11 cellular contexts compared by ENCODE assay signal in the genomic region with DNA sequence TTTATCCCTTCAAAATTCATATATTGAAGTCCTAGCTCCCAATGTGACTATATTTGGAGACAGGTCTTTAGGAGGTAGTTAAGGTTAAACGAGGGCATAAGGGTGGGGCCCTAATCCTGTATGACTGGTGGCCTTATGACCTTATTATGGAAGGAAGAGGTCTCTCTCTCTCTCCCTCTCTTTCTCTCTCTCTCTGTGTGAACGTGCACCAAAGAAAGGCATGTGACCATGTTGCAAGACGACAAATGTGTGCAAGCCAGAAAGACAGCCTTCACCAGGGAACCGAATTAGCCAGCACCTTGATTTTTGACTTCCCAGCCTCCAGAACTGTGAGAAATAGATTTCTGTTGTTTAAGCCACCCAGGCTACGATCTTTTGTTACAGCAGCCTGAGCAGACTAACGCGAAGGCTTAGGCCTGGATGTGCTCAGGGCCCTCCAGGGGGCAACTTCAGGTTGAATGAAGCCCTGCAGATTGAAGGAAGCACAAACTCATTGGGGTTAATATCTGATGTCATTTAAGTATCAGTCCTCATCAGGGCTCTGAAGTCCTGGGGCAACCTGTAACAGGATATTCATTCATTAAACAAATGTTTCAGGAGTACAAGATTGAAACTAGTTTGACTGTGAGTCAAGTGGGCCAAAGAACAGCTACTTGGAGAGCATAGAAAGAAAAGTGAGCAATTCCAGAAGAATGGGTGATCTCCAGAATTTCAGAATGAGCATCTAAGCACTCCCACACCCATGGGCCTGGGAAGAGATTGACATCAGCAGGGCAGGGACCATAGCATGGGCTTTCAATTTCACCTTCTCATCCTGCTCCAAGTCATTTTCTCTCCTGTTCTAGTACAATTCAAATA.
DNase-seq lines count a peak whose midpoint lies in the region; ATAC-seq and TF ChIP-seq lines count a peak whose summit lies in the region.
"Had no signal": no experiment of that assay in that cellular context is flagged by ENCODE, and none has a peak within 500 bp of the region (broad histone marks: within the 10 kb centered on the region; RNA-seq: fewer than 3 reads in every experiment).

No MANE protein-coding gene starts in this region.

- H3K4me1 ChIP-seq in Caco-2 (peaks cover 22% of the 10 kb centered on the region), HAP-1 (no peaks in the 10 kb centered on the region; the same call in 1 of the 2 replicates)

- H3K27ac Mint-ChIP-seq in Caco-2 (ENCODE audit: unreplicated experiment) (peak overlapping the region; percentile 58), immature natural killer cell (peak overlapping the region; percentile 67 to 98 (median 93))
- H3K27ac Mint-ChIP-seq in activated naive CD4-positive, alpha-beta T cell treated with anti-CD3 and anti-CD28 coated beads, Interleukin-2, amount 50 U/mL, for 24 hours, result peak overlapping the region; percentile 44

- no peak overlapping the region for H3K27ac ChIP-seq in RWPE1
- H3K27ac ChIP-seq: left ventricle myocardium inferior had no signal

- no peaks in the 10 kb centered on the region for H3K36me3 ChIP-seq in Caco-2 (ENCODE audit: control insufficient read depth, insufficient read depth, low read length)
- no peaks in the 10 kb centered on the region for H3K36me3 ChIP-seq in HAP-1 (replicated peaks)
- H3K36me3 ChIP-seq: left ventricle myocardium inferior had no signal

- H3K4me3 Mint-ChIP-seq in Caco-2 (ENCODE audit: unreplicated experiment), result no peak overlapping the region
- peak overlapping the region; percentile 6 for H3K4me3 Mint-ChIP-seq in activated naive CD4-positive, alpha-beta T cell treated with anti-CD3 and anti-CD28 coated beads, Interleukin-2, amount 50 U/mL, for 24 hours
- H3K4me3 Mint-ChIP-seq in immature natural killer cell, result peak overlapping the region in 1 of 5 donors; percentile 28

- H3K36me3 Mint-ChIP-seq in Caco-2 (ENCODE audit: insufficient read depth, unreplicated experiment) (peaks cover 15% of the 10 kb centered on the region), immature natural killer cell (peaks cover 0 to 5% (median 3%) of the 10 kb centered on the region in 3 donors)
- H3K36me3 Mint-ChIP-seq in activated naive CD4-positive, alpha-beta T cell treated with anti-CD3 and anti-CD28 coated beads, Interleukin-2, amount 50 U/mL, for 24 hours, result no peaks in the 10 kb centered on the region

- H3K4me1 Mint-ChIP-seq in Caco-2 (ENCODE audit: low read depth, unreplicated experiment), result peaks cover 28% of the 10 kb centered on the region
- H3K4me1 Mint-ChIP-seq in activated naive CD4-positive, alpha-beta T cell treated with anti-CD3 and anti-CD28 coated beads, Interleukin-2, amount 50 U/mL, for 24 hours, result peaks cover 62% of the 10 kb centered on the region
- peaks cover 69% of the 10 kb centered on the region in 2 donors for H3K4me1 Mint-ChIP-seq in immature natural killer cell

- H3K9me3 ChIP-seq in Caco-2, result peaks cover 2% of the 10 kb centered on the region; the same call in 1 of the 2 replicates
- no peaks in the 10 kb centered on the region for H3K9me3 ChIP-seq in HAP-1
- H3K9me3 ChIP-seq: left ventricle myocardium inferior had no signal

- no peak overlapping the region for H3K4me3 ChIP-seq in Caco-2 (ENCODE audit: low read depth, low read length)
- H3K4me3 ChIP-seq in HAP-1, result no peak overlapping the region
- H3K4me3 ChIP-seq: left ventricle myocardium inferior had no signal

- in situ Hi-C loops in HAP-1 (cut with MboI; ENCODE audit: low sequenced_read_pairs), result loop anchor here (10.0 kb wide), 2 partner anchors 155 to 295 kb away; a partner anchor contains a TSS

- TF ChIP-seq CTCF in Caco-2 (IDR thresholded peaks at IDR 0.05; ENCODE audit: insufficient read depth in 1 of 2, low read depth in 1 of 2, low read length in 1 of 2, severe bottlenecking in 1 of 2, unreplicated experiment in 1 of 2) (no peak), RWPE1 (conservative IDR thresholded peaks at IDR 0.05; ENCODE audit: low read depth) (no peak)

- DNase-seq in Caco-2 (no peak), immature natural killer cell (no peak), HAP-1 (ENCODE audit: low spot score in 2 of 2) (no peak), SHP77 (lab: John Stamatoyannopoulos, UW) (no peak), RWPE1 (ENCODE audit: low spot score) (no peak)
- DNase-seq: anterior cingulate cortex, left ventricle myocardium inferior, posterior cingulate gyrus had no signal

- peak; percentile 29 for ATAC-seq in HG02981 (IDR thresholded peaks at IDR 0.05; ENCODE audit: unreplicated experiment)
- no peak for ATAC-seq in HG02885 (IDR thresholded peaks at IDR 0.05; ENCODE audit: poor library complexity, unreplicated experiment)

- peaks cover 10% of the 10 kb centered on the region for H3K9me3 Mint-ChIP-seq in Caco-2 (ENCODE audit: unreplicated experiment)
- no peaks in the 10 kb centered on the region for H3K9me3 Mint-ChIP-seq in activated naive CD4-positive, alpha-beta T cell treated with anti-CD3 and anti-CD28 coated beads, Interleukin-2, amount 50 U/mL, for 24 hours
- peaks cover 0 to 3% (median 0%) of the 10 kb centered on the region in 6 donors for H3K9me3 Mint-ChIP-seq in immature natural killer cell

- intact Hi-C loops in Caco-2 (cut with micrococcal nuclease; ENCODE audit: unreplicated experiment), result loop anchor here (5.0 kb wide), 1 partner anchor 398 kb away; a partner anchor contains a TSS

- POLR2A ChIA-PET in Caco-2 (lab: Charles Lee) (no interaction called here), RWPE1 (lab: Yijun Ruan, JAX; ENCODE audit: low non-redundant PET) (no interaction called here)

- no TSS peak for BruUV-seq in Caco-2 (replicated peaks; lab: Mats Ljungman, UMichigan)

- no peaks in the 10 kb centered on the region for H3K27me3 Mint-ChIP-seq in Caco-2 (ENCODE audit: insufficient read depth, unreplicated experiment)
- H3K27me3 Mint-ChIP-seq in activated naive CD4-positive, alpha-beta T cell treated with anti-CD3 and anti-CD28 coated beads, Interleukin-2, amount 50 U/mL, for 24 hours, result no peaks in the 10 kb centered on the region
- H3K27me3 Mint-ChIP-seq in immature natural killer cell (ENCODE audit: low read depth in 3 of 3), result peaks cover 9 to 28% (median 23%) of the 10 kb centered on the region in 3 donors

- CTCF ChIA-PET in Caco-2 (lab: Charles Lee) (no interaction called here), RWPE1 (lab: Yijun Ruan, JAX) (interaction anchor here (0.6 to 1.7 kb wide), 4 partner anchors 19 to 269 kb away, joined by 3 to 8 read pairs (median 3); no protein-coding TSS in a partner anchor)

- no peaks in the 10 kb centered on the region for H3K27me3 ChIP-seq in Caco-2 (replicated peaks; ENCODE audit: control insufficient read depth, insufficient read depth, low read length)
- H3K27me3 ChIP-seq in HAP-1 (ENCODE audit: low read depth), result peaks cover 22% of the 10 kb centered on the region
